ENCODE assay signal across 13 cellular contexts in the genomic region with DNA sequence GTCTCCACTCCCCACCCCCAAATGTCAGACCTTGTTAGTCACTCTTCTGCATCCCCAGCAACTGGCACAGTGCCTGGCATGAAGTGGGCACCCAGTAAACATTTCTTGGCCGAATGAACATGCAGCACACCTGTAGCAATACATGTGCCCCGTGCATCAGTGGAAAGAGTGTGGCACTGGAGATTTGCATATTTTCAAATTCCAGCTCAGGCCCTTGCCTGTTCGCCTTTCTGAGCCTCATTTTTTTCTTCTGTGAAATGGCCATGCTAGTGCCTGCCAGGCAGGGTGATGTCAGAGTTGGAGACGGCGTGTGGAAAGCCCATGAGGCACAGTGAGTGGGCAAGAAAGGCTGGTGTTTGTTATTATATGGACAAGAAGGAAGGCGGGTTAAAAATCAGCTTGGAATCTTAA. TPM values are rescaled to one million over a fixed set of nuclear protein-coding genes. Genes with fewer than 3 reads are reported as not detected.
DNase-seq lines count a peak whose midpoint lies in the region; ATAC-seq and TF ChIP-seq lines count a peak whose summit lies in the region.
"Had no signal": no experiment of that assay in that cellular context is flagged by ENCODE, and none has a peak within 500 bp of the region (broad histone marks: within the 10 kb centered on the region; RNA-seq: fewer than 3 reads in every experiment).

No MANE protein-coding gene starts in this region.

- H3K27ac Mint-ChIP-seq in CD8-positive, alpha-beta T cell: peak overlapping the region; percentile 43
- peak overlapping the region; percentile 98 for H3K27ac Mint-ChIP-seq in memory B cell

- POLR2A ChIA-PET in CD8-positive, alpha-beta T cell (lab: Charles Lee): no interaction called here

- no peaks in the 10 kb centered on the region for H3K9me3 ChIP-seq in CD8-positive, alpha-beta T cell (ENCODE audit: low read length)
- H3K9me3 ChIP-seq in Karpas-422 (ENCODE audit: low read length) (no peaks in the 10 kb centered on the region), SU-DHL-6 (ENCODE audit: insufficient read depth, low read length) (no peaks in the 10 kb centered on the region)

- peaks cover 42% of the 10 kb centered on the region for H3K36me3 Mint-ChIP-seq in CD8-positive, alpha-beta T cell
- H3K36me3 Mint-ChIP-seq in memory B cell: peaks cover 36% of the 10 kb centered on the region

- H3F3A ChIP-seq in SU-DHL-6 (ENCODE audit: insufficient read depth): peaks cover 16% of the 10 kb centered on the region; the same call in 1 of the 2 replicates

- H3K79me2 ChIP-seq in Karpas-422 (ENCODE audit: low read length) (no peaks in the 10 kb centered on the region), SU-DHL-6 (ENCODE audit: insufficient read depth, low read length) (no peaks in the 10 kb centered on the region)

- H2AFZ ChIP-seq in Karpas-422 (ENCODE audit: low read length) (no peak overlapping the region), SU-DHL-6 (ENCODE audit: low read depth, low read length, severe bottlenecking) (no peak overlapping the region)

- CTCF ChIA-PET in CD8-positive, alpha-beta T cell (lab: Charles Lee): interaction anchor here (0.7 to 2.4 kb wide), 2 partner anchors 13 to 48 kb away, joined by 3 to 13 read pairs; no protein-coding TSS in a partner anchor

- no peak overlapping the region for H3K4me3 Mint-ChIP-seq in CD8-positive, alpha-beta T cell
- H3K4me3 Mint-ChIP-seq in memory B cell: peak overlapping the region; percentile 87

- H3K4me1 ChIP-seq in CD8-positive, alpha-beta T cell (ENCODE audit: insufficient read depth, low read length): peaks cover 9% of the 10 kb centered on the region
- peaks cover 98% of the 10 kb centered on the region for H3K4me1 ChIP-seq in Karpas-422 (ENCODE audit: low read length)

- no peaks in the 10 kb centered on the region for H3K9me3 Mint-ChIP-seq in CD8-positive, alpha-beta T cell
- H3K9me3 Mint-ChIP-seq in memory B cell: no peaks in the 10 kb centered on the region

- intact Hi-C loops in CD8-positive, alpha-beta T cell (cut with DNase I, micrococcal nuclease): no loop called here

- H3K9me2 ChIP-seq in Karpas-422 (replicated peaks; ENCODE audit: insufficient read depth, low read length) (no peaks in the 10 kb centered on the region), SU-DHL-6 (replicated peaks; ENCODE audit: insufficient read depth, low read length) (no peaks in the 10 kb centered on the region)

- peak overlapping the region; percentile 63 for H3K4me2 ChIP-seq in Karpas-422 (ENCODE audit: low read depth, low read length, poor library complexity, severe bottlenecking)
- H3K4me2 ChIP-seq in SU-DHL-6 (ENCODE audit: low read depth, low read length, poor library complexity, severe bottlenecking): peak overlapping the region; percentile 58

- DNase-seq in CD8-positive, alpha-beta T cell: no peak
- peak; percentile 70 for DNase-seq in Karpas-422
- DNase-seq in memory B cell (ENCODE audit: low spot score in 2 of 2): peak in 1 of 2 donors; percentile 50
- DNase-seq in GDM1 (lab: John Stamatoyannopoulos, UW): no peak
- DNase-seq in hypothalamus (lab: John Stamatoyannopoulos, UW): no peak
- DNase-seq: activated CD4-positive, CD25-positive, alpha-beta regulatory T cell; activated effector memory CD4-positive, alpha-beta T cell treated with Interleukin-2 at 50 U/mL for 16 hours; dermis blood vessel endothelial cell; H7; NCI-H187 treated with DMSO at 0.1 percent for 48 hours; nucleus accumbens had no signal

- H3K36me3 ChIP-seq in CD8-positive, alpha-beta T cell (ENCODE audit: insufficient read depth, low read length): no peaks in the 10 kb centered on the region
- H3K36me3 ChIP-seq in Karpas-422 (ENCODE audit: insufficient read depth, low read length): no peaks in the 10 kb centered on the region
- no peaks in the 10 kb centered on the region for H3K36me3 ChIP-seq in SU-DHL-6 (ENCODE audit: low read length)

- no peak for ATAC-seq in CD8-positive, alpha-beta T cell
- ATAC-seq in memory B cell (ENCODE audit: low read depth): peak; percentile 36
- no peak for ATAC-seq in HG03442 (IDR thresholded peaks at IDR 0.05; ENCODE audit: unreplicated experiment)

- peaks cover 19% of the 10 kb centered on the region for H3K4me1 Mint-ChIP-seq in CD8-positive, alpha-beta T cell (ENCODE audit: low read depth)
- H3K4me1 Mint-ChIP-seq in memory B cell: peaks cover 80% of the 10 kb centered on the region

- TF ChIP-seq CTCF in CD8-positive, alpha-beta T cell (IDR thresholded peaks at IDR 0.05): no peak
- TF ChIP-seq CTCF in SU-DHL-6 (IDR thresholded peaks at IDR 0.05; ENCODE audit: insufficient read depth, low read length, poor library complexity, severe bottlenecking): no peak

- no peak overlapping the region for H3K27ac ChIP-seq in CD8-positive, alpha-beta T cell (ENCODE audit: low read depth, low read length)
- peak overlapping the region; percentile 99 for H3K27ac ChIP-seq in Karpas-422 (ENCODE audit: low read length)
- peak overlapping the region; percentile 90 for H3K27ac ChIP-seq in SU-DHL-6 (ENCODE audit: low read depth, low read length)

- H3K9ac ChIP-seq in Karpas-422 (ENCODE audit: low read length) (peak overlapping the region; percentile 69), SU-DHL-6 (ENCODE audit: low read length) (peak overlapping the region; percentile 51)

- no peaks in the 10 kb centered on the region for H3K27me3 Mint-ChIP-seq in CD8-positive, alpha-beta T cell (ENCODE audit: low read depth)
- no peaks in the 10 kb centered on the region for H3K27me3 Mint-ChIP-seq in memory B cell

- H3K4me3 ChIP-seq in CD8-positive, alpha-beta T cell (ENCODE audit: low read depth, low read length): no peak overlapping the region
- H3K4me3 ChIP-seq in Karpas-422 (ENCODE audit: low read length): peak overlapping the region; percentile 52
- H3K4me3 ChIP-seq in SU-DHL-6 (ENCODE audit: insufficient read depth, low read length, poor library complexity, severe bottlenecking): peak overlapping the region; percentile 34

- no peaks in the 10 kb centered on the region for H4K20me1 ChIP-seq in Karpas-422 (ENCODE audit: insufficient read depth, low read depth, low read length)
- no peaks in the 10 kb centered on the region for H4K20me1 ChIP-seq in SU-DHL-6 (ENCODE audit: low read depth, low read length)

- H3K27me3 ChIP-seq in CD8-positive, alpha-beta T cell (ENCODE audit: insufficient read depth, low read length): no peaks in the 10 kb centered on the region
- no peaks in the 10 kb centered on the region for H3K27me3 ChIP-seq in Karpas-422 (ENCODE audit: low read length)
- H3K27me3 ChIP-seq in SU-DHL-6 (ENCODE audit: low read length): no peaks in the 10 kb centered on the region

RNA-seq across cellular contexts. Expression of a gene that starts 38.7 kb away (rescaled TPM):
- 10 to 100 TPM; 28.1 to 32.4 TPM for total RNA-seq in CD8-positive, alpha-beta T cell
- 22.2 and 39.5 TPM in 2 replicates for total RNA-seq in Karpas-422 (2014; rRNA removed; shearing (Covaris generic); ENCODE audit: low replicate concordance)
